Comparison of ENCODE assay signal across 8 cellular contexts in the genomic region with DNA sequence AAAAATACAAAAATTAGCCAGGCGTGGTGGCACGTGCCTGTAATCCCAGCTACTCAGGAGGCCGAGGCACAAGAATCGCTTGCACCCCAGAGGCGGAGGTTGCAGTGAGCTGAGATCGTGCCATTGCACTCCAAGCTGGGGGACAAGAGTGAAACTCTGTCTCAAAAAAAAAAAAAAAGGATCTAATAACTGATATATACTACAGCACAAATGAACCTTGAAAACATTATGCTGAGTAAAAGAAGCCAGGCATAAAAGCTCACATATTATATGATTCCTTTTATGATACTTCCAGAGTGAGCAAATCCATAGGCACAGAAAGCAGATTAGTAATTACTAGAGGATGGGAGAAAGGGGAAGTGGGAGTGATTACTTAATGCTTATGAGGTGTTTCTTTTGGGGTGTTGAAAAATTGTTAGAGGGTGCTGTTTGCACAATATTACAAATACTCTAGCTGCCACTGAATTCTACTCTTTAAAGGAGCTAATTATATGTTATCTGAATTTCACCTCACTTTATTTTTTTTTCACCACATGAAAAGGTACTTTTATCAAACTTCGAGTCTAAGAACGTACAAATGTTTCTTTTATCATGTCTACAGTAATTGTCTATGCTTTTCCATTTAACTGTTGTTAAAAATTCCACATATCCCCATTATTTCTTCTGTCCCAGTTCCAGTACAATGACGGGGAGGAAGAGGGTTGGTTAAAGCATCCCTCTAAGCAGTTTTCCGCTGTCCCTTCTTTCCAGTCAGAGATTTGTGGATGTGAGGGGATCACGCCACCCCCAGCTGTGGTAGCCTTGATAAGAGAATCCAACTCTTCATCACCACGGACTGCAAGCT.
A peak's percentile ranks its signal among the peaks of the same experiment; 100 is the strongest.
DNase-seq lines count a peak whose midpoint lies in the region; ATAC-seq, FAIRE-seq and TF ChIP-seq lines count a peak whose summit lies in the region.

No MANE protein-coding gene starts in this region.

- H3K36me3 Mint-ChIP-seq in activated naive CD4-positive, alpha-beta T cell treated with anti-CD3 and anti-CD28 coated beads, Interleukin-2, amount 50 U/mL, for 24 hours, result peaks cover 1% of the 10 kb centered on the region

- H3K9me3 ChIP-seq in adrenal gland (replicated peaks in 1 of 3) (no peaks in the 10 kb centered on the region), thyroid gland (no peaks in the 10 kb centered on the region)

- H3K27ac ChIP-seq in adrenal gland (peak overlapping the region in 4 of 5 donors; percentile 7 to 82 (median 66)), layer of hippocampus (ENCODE audit: low read depth, low read length) (peak overlapping the region; percentile 73), thyroid gland (peak overlapping the region in 2 of 3 donors; percentile 64 to 91)

- no peak for DNase-seq in activated naive CD4-positive, alpha-beta T cell treated with anti-CD3 and anti-CD28 coated beads, Interleukin-2, amount 50 U/mL, for 16 hours
- peak in 3 of 7 donors; percentile 42 to 56 (median 43) for DNase-seq in adrenal gland
- no peak for DNase-seq in thyroid gland
- no peak for DNase-seq in kidney glomerular epithelial cell (lab: John Stamatoyannopoulos, UW)
- DNase-seq in urothelium cell line (ENCODE audit: low spot score), result no peak

- H3K27me3 ChIP-seq in adrenal gland (no peaks in the 10 kb centered on the region), layer of hippocampus (ENCODE audit: control insufficient read depth, insufficient read depth, low read length) (no peaks in the 10 kb centered on the region), thyroid gland (no peaks in the 10 kb centered on the region)

- H3K27ac Mint-ChIP-seq in activated naive CD4-positive, alpha-beta T cell treated with anti-CD3 and anti-CD28 coated beads, Interleukin-2, amount 50 U/mL, for 24 hours, result no peak overlapping the region

- H3K27me3 Mint-ChIP-seq in activated naive CD4-positive, alpha-beta T cell treated with anti-CD3 and anti-CD28 coated beads, Interleukin-2, amount 50 U/mL, for 24 hours, result peaks cover 5% of the 10 kb centered on the region

- no peak for ATAC-seq in GM18498 (IDR thresholded peaks at IDR 0.05; ENCODE audit: unreplicated experiment)

- H3K4me3 Mint-ChIP-seq in activated naive CD4-positive, alpha-beta T cell treated with anti-CD3 and anti-CD28 coated beads, Interleukin-2, amount 50 U/mL, for 24 hours, result peak overlapping the region; percentile 86

- TF ChIP-seq POLR2A in adrenal gland (IDR thresholded peaks at IDR 0.05) (no peak), thyroid gland (IDR thresholded peaks at IDR 0.05) (no peak)

- TF ChIP-seq CTCF in adrenal gland (IDR thresholded peaks at IDR 0.05) (no peak), thyroid gland (IDR thresholded peaks at IDR 0.05) (no peak)

- FAIRE-seq in urothelium cell line (lab: Jason Lieb, UNC), result no peak

- H3K36me3 ChIP-seq in adrenal gland (replicated peaks in 1 of 2) (no peaks in the 10 kb centered on the region), thyroid gland (no peaks in the 10 kb centered on the region)

- H3K4me1 Mint-ChIP-seq in activated naive CD4-positive, alpha-beta T cell treated with anti-CD3 and anti-CD28 coated beads, Interleukin-2, amount 50 U/mL, for 24 hours, result no peaks in the 10 kb centered on the region

- H3K4me1 ChIP-seq in adrenal gland (replicated peaks in 1 of 2), result peaks cover 0 to 5% of the 10 kb centered on the region in 2 donors
- H3K4me1 ChIP-seq in thyroid gland, result no peaks in the 10 kb centered on the region

- intact Hi-C loops in adrenal gland (cut with DNase I), result no loop called here
- intact Hi-C loops in thyroid gland (cut with DNase I), result no loop called here

- 53 to 74% (median 53%) methylated on average over 12 of the region's 12 CpGs for WGBS in adrenal gland, 4 donors
- 58% methylated on average over 12 of the region's 12 CpGs for WGBS in thyroid gland, 2 donors

- H3K9me3 Mint-ChIP-seq in activated naive CD4-positive, alpha-beta T cell treated with anti-CD3 and anti-CD28 coated beads, Interleukin-2, amount 50 U/mL, for 24 hours, result no peaks in the 10 kb centered on the region

- H3K4me3 ChIP-seq in adrenal gland, result peak overlapping the region in 2 of 4 donors; percentile 13 to 61
- peak overlapping the region in 1 of 3 donors; percentile 53 for H3K4me3 ChIP-seq in thyroid gland (replicated peaks in 1 of 3)
